ENCODE assay signal across 20 cellular contexts in the genomic region with DNA sequence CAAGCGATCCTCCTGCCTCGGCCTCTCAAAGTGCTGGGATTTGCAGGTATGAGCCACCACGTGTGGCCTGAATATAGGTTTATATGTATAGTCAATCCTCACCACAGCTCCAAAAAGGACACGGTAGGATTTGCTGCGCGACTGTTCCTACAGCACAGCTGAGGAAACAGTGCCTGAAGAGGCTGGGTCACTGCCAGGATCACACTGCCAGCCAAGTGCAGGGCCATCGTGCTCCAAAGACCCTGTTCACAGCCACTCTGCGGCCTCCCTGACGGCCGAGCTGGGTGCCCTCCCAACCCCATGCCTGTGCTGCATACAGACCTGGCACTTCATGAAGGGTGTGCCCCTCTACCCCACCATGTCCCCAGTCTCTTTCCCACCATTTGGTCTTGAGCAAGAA.
DNase-seq lines count a peak whose midpoint lies in the region; ATAC-seq, FAIRE-seq and TF ChIP-seq lines count a peak whose summit lies in the region.
"Had no signal": no experiment of that assay in that cellular context is flagged by ENCODE, and none has a peak within 500 bp of the region (broad histone marks: within the 10 kb centered on the region; RNA-seq: fewer than 3 reads in every experiment).

No MANE protein-coding gene starts in this region.

- H3K79me2 ChIP-seq in HepG2 (ENCODE audit: insufficient read depth, low read length), result no peaks in the 10 kb centered on the region

- H3K4me3 ChIP-seq in liver (ENCODE audit: low read depth in 1 of 3, low read length in 3 of 3), result no peak overlapping the region
- H3K4me3 ChIP-seq in HepG2 (replicated peaks in 1 of 3; ENCODE audit: insufficient read depth in 1 of 3, low read depth in 2 of 3, low read length in 3 of 3), result no peak overlapping the region
- no peak overlapping the region for H3K4me3 ChIP-seq in coronary artery
- no peak overlapping the region for H3K4me3 ChIP-seq in ovary
- H3K4me3 ChIP-seq: BLaER1 treated with 17β-estradiol and CSF1 and Interleukin-3, amounts not matched to agents 10 nM and 100 nM; spleen had no signal

- POLR2A ChIA-PET in HepG2 (lab: Yijun Ruan, JAX), result no interaction called here

- TF ChIP-seq POLR2A in HepG2 (IDR thresholded peaks at IDR 0.05; ENCODE audit: insufficient read depth in 1 of 2, low read depth in 2 of 2, low read length in 2 of 2) (no peak), ovary (IDR thresholded peaks at IDR 0.05) (no peak)

- H3K36me3 ChIP-seq in liver (ENCODE audit: control insufficient read depth in 4 of 4, insufficient read depth in 3 of 4, low read depth in 1 of 4, low read length in 3 of 4) (no peaks in the 10 kb centered on the region), HepG2 (replicated peaks in 1 of 2; ENCODE audit: control insufficient read depth in 1 of 2, insufficient read depth in 2 of 2, low read length in 2 of 2) (peaks cover 0 to 3% of the 10 kb centered on the region in 2 experiments; a peak in 3 of 5 replicates), ovary (no peaks in the 10 kb centered on the region)
- H3K36me3 ChIP-seq: spleen had no signal

- ATAC-seq in HepG2, result no peak
- ATAC-seq: activated CD4-positive, CD25-positive, alpha-beta regulatory T cell treated with anti-CD3 and anti-CD28 coated beads, Interleukin-2, amount 50 U/mL, for 24 hours; activated T-cell treated with anti-CD3 and anti-CD28 coated beads, Interleukin-2, amount 50 U/mL, for 4 hours had no signal

- no peak overlapping the region for H3K4me2 ChIP-seq in HepG2 (ENCODE audit: low read depth, low read length)
- H3K4me2 ChIP-seq: BLaER1 treated with 17β-estradiol and CSF1 and Interleukin-3, amounts not matched to agents 10 nM and 100 nM had no signal

- no peak for FAIRE-seq in HepG2 (lab: Jason Lieb, UNC)
- FAIRE-seq: D721Med, GM18507 had no signal

- TF ChIP-seq EP300 in HepG2 (IDR thresholded peaks at IDR 0.05; ENCODE audit: low read depth in 2 of 2, low read length in 2 of 2) (no peak), HepG2 (CRISPR knock-in tag; IDR thresholded peaks at IDR 0.05; ENCODE audit: borderline replicate concordance) (no peak), ovary (IDR thresholded peaks at IDR 0.05) (no peak)

- H3K4me1 ChIP-seq in liver (ENCODE audit: control insufficient read depth in 4 of 4, insufficient read depth in 4 of 4, low read length in 3 of 4) (peaks cover 14 to 58% (median 39%) of the 10 kb centered on the region in 4 donors), HepG2 (ENCODE audit: insufficient read depth, low read length) (peaks cover 14% of the 10 kb centered on the region), ovary (ENCODE audit: insufficient read depth) (peaks cover 53% of the 10 kb centered on the region)

- H2AFZ ChIP-seq in HepG2 (ENCODE audit: low read length), result no peak overlapping the region

- DNase-seq in HepG2 (ENCODE audit: low spot score) (no peak), coronary artery (ENCODE audit: low spot score) (no peak), ovary (no peak), GM03348 (ENCODE audit: low spot score) (no peak), T-helper 9 cell (no peak), RPMI8226 (no peak), MV-4-11 (lab: John Stamatoyannopoulos, UW) (no peak)
- DNase-seq: ACHN; activated naive CD4-positive, alpha-beta T cell treated with anti-CD3 and anti-CD28 coated beads, Interleukin-2, amount 10 ng/mL, durations not matched to agents 7 days and 5 days; activated T-cell treated with anti-CD3 and anti-CD28 coated beads, Interleukin-2, amount 50 U/mL, for 4 hours; aorta; EL; NCI-H524 treated with DMSO at 0.1 percent for 48 hours; spleen; T1000 had no signal

- H3K27me3 ChIP-seq in liver (ENCODE audit: control insufficient read depth in 4 of 4, insufficient read depth in 4 of 4, low read length in 3 of 4), result no peaks in the 10 kb centered on the region
- H3K27me3 ChIP-seq in HepG2 (ENCODE audit: control insufficient read depth in 1 of 2, insufficient read depth in 2 of 2, low read length in 2 of 2), result no peaks in the 10 kb centered on the region
- H3K27me3 ChIP-seq in ovary, result no peaks in the 10 kb centered on the region
- H3K27me3 ChIP-seq: BLaER1 treated with 17β-estradiol and CSF1 and Interleukin-3, amounts not matched to agents 10 nM and 100 nM; spleen had no signal

- CTCF ChIA-PET in HepG2 (lab: Yijun Ruan, JAX; ENCODE audit: low intra/inter-chr PET ratio, low total read pairs), result no interaction called here

- no peak overlapping the region for H3K9ac ChIP-seq in liver (ENCODE audit: low read depth in 1 of 2, low read length in 2 of 2)
- H3K9ac ChIP-seq in HepG2 (ENCODE audit: insufficient read depth, low read depth, low read length), result no peak overlapping the region
- H3K9ac ChIP-seq: BLaER1 treated with 17β-estradiol and CSF1 and Interleukin-3, amounts not matched to agents 10 nM and 100 nM had no signal

- TF ChIP-seq RAD21 in liver (IDR thresholded peaks at IDR 0.05), result no peak
- TF ChIP-seq RAD21 in HepG2 (CRISPR knock-in tag; IDR thresholded peaks at IDR 0.05), result no peak

- BruUV-seq in HepG2 (replicated peaks; lab: Mats Ljungman, UMichigan), result no TSS peak

- no peaks in the 10 kb centered on the region for H4K20me1 ChIP-seq in HepG2 (ENCODE audit: insufficient read depth, low read length)

- H3K9me3 ChIP-seq in liver (ENCODE audit: control insufficient read depth in 4 of 4, low read length in 3 of 4), result no peaks in the 10 kb centered on the region
- H3K9me3 ChIP-seq in HepG2 (ENCODE audit: low read length), result no peaks in the 10 kb centered on the region
- no peaks in the 10 kb centered on the region for H3K9me3 ChIP-seq in ovary
- H3K9me3 ChIP-seq: BLaER1 treated with 17β-estradiol and CSF1 and Interleukin-3, amounts not matched to agents 10 nM and 100 nM; spleen had no signal

- H3K27ac ChIP-seq in liver (ENCODE audit: low read depth in 1 of 2, low read length in 2 of 2) (peak overlapping the region; percentile 94 to 97), HepG2 (ENCODE audit: extremely low read length, insufficient read depth, low read length) (no peak overlapping the region), coronary artery (peak overlapping the region; percentile 54 to 97), ovary (peak overlapping the region; percentile 79 to 94)

- 78% methylated on average over 10 of the region's 10 CpGs for WGBS in liver
- 97% methylated on average over 9 of the region's 10 CpGs for WGBS in HepG2 (ENCODE audit: low lambda C conversion rate)
- 81 to 86% (median 85%) methylated on average over 9 to 10 of the region's 10 CpGs for WGBS in ovary, 3 donors

- in situ Hi-C loops in HepG2 (cut with HindIII; ENCODE audit: extremely low pct_ligation_motif_present, low pct_unique_long_range_greater_than_20kb), result no loop called here

- intact Hi-C loops in HepG2 (cut with micrococcal nuclease; ENCODE audit: unreplicated experiment) (no loop called here), ovary (cut with DNase I) (loop anchor here in 3 of 4 donors (5.0 to 10.0 kb wide), 6 partner anchors 53 to 216 kb away; no protein-coding TSS in a partner anchor)

- TF ChIP-seq CTCF in liver (IDR thresholded peaks at IDR 0.05; ENCODE audit: low read depth, low read length, missing input control) (no peak), HepG2 (CRISPR knock-in tag; IDR thresholded peaks at IDR 0.05) (no peak), coronary artery (IDR thresholded peaks at IDR 0.05) (no peak), ovary (IDR thresholded peaks at IDR 0.05) (no peak)

TF ChIP-seq in liver, 16 proteins besides CTCF, POLR2A, EP300 and RAD21:
- TF ChIP-seq HNF4A (conservative IDR thresholded peaks at IDR 0.05) (no peak), GABPA (IDR thresholded peaks at IDR 0.05 in 1 of 2, conservative IDR thresholded peaks at IDR 0.05 in 1 of 2) (no peak), MAX (IDR thresholded peaks at IDR 0.05) (no peak)

TF ChIP-seq in HepG2, 621 proteins besides CTCF, POLR2A, EP300 and RAD21 (continues in another document):
- TF ChIP-seq NCOA1 (CRISPR knock-in tag; IDR thresholded peaks at IDR 0.05), result no peak
- no peak for TF ChIP-seq ZNF609 (CRISPR knock-in tag; IDR thresholded peaks at IDR 0.05; ENCODE audit: borderline replicate concordance)
- no peak for TF ChIP-seq TEAD3 (CRISPR knock-in tag; optimal IDR thresholded peaks at IDR 0.05; ENCODE audit: borderline replicate concordance)
- TF ChIP-seq SRY (CRISPR knock-in tag; IDR thresholded peaks at IDR 0.05), result no peak
- no peak for TF ChIP-seq ZNF441 (CRISPR knock-in tag; IDR thresholded peaks at IDR 0.05; ENCODE audit: borderline replicate concordance)
